ENCODE assay signal across 7 cellular contexts in genomic region chr7:76359111-76359986, GRCh38. TPM values are rescaled to one million over a fixed set of nuclear protein-coding genes. Genes with fewer than 3 reads are reported as not detected.
DNase-seq lines count a peak whose midpoint lies in the region; ATAC-seq, FAIRE-seq and TF ChIP-seq lines count a peak whose summit lies in the region.

No MANE protein-coding gene starts in this region.

- H3K4me1 ChIP-seq in hepatocyte (ENCODE audit: insufficient read depth): peaks cover 21% of the 10 kb centered on the region

- peaks cover 38% of the 10 kb centered on the region for H4K20me1 ChIP-seq in hepatocyte (ENCODE audit: insufficient read depth, poor library complexity, severe bottlenecking)

- H3K4me2 ChIP-seq in hepatocyte: peak overlapping the region; percentile 85

- no peaks in the 10 kb centered on the region for H3K36me3 ChIP-seq in hepatocyte (replicated peaks; ENCODE audit: insufficient read depth, low read depth)

- TF ChIP-seq CTCF in astrocyte of the cerebellum (IDR thresholded peaks at IDR 0.05; ENCODE audit: low read depth, low read length, missing control alignments) (peak; percentile 78), hepatocyte (IDR thresholded peaks at IDR 0.05; ENCODE audit: poor library complexity) (peak; percentile 72)

- peaks cover 43% of the 10 kb centered on the region for H3K79me2 ChIP-seq in hepatocyte

- H3K9me2 ChIP-seq in hepatocyte (replicated peaks; ENCODE audit: insufficient read depth): no peaks in the 10 kb centered on the region

- H3K27me3 ChIP-seq in hepatocyte: no peaks in the 10 kb centered on the region

- 6% methylated on average over 23 of the region's 41 CpGs for WGBS in hepatocyte (ENCODE audit: low lambda C conversion rate, missing lambda C conversion rate)

- H2AFZ ChIP-seq in hepatocyte: peak overlapping the region; percentile 79

- DNase-seq in GM18507 (ENCODE audit: extremely low spot score, insufficient read length, low read depth) (peak; percentile 94), NCI-H2029 (lab: John Stamatoyannopoulos, UW) (peak; percentile 90), T-helper 9 cell (peak; percentile 87), astrocyte of the cerebellum (ENCODE audit: low read depth) (peak; percentile 96), hepatocyte (ENCODE audit: low spot score) (peak; percentile 99), renal cortical epithelial cell (ENCODE audit: low read depth) (peak; percentile 95)

- FAIRE-seq in GM18507 (lab: Jason Lieb, UNC): peak; percentile 94

- peak; percentile 83 for ATAC-seq in HG03025 (IDR thresholded peaks at IDR 0.05; ENCODE audit: low FRiP score, unreplicated experiment)

- peak overlapping the region; percentile 99 for H3K27ac ChIP-seq in hepatocyte

- H3K9me3 ChIP-seq in hepatocyte (ENCODE audit: low read depth): no peaks in the 10 kb centered on the region

- in situ Hi-C loops in astrocyte of the cerebellum (cut with HindIII; ENCODE audit: low sequenced_read_pairs): no loop called here

- H3K4me3 ChIP-seq in astrocyte of the cerebellum (ENCODE audit: low read depth, low read length) (peak overlapping the region; percentile 67), hepatocyte (peak overlapping the region; percentile 22)

RNA-seq across cellular contexts. Expression of gene YWHAG, which starts 0.6 kb away (rescaled TPM):
- total RNA-seq in hepatocyte (106 and 117 TPM in 2 replicates), renal cortical epithelial cell (120 and 221 TPM in 2 replicates)
- polyA plus RNA-seq in hepatocyte: 12.6 and 17.2 TPM in 2 replicates

RNA-seq across cellular contexts. Expression of gene SSC4D, which starts 50.1 kb away (rescaled TPM):
- total RNA-seq in hepatocyte (6.9 and 9.7 TPM in 2 replicates), renal cortical epithelial cell (7.1 and 34.5 TPM in 2 replicates)
- polyA plus RNA-seq in hepatocyte: 11.0 and 14.5 TPM in 2 replicates

RNA-seq across cellular contexts. Expression of gene HSPB1, which starts 56.9 kb away (rescaled TPM):
- total RNA-seq in hepatocyte (186 and 205 TPM in 2 replicates), renal cortical epithelial cell (48.8 and 104 TPM in 2 replicates)
- 1,525 and 1,553 TPM in 2 replicates for polyA plus RNA-seq in hepatocyte

Comparison
In these comparisons a context has a peak if more than half of its experiments do, and no peak if none do; other contexts are left out.
1. Peak in every context shown above with its lines: DNase-seq, ATAC-seq, H3K4me3 ChIP-seq and H3K27ac ChIP-seq.